ENCODE assay signal across 2 cellular contexts in genomic region chr14:100673807-100674154, GRCh38.
TF ChIP-seq lines count a peak whose summit lies in the region.

No MANE protein-coding gene starts in this region.

TF ChIP-seq in GM23338, 12 proteins besides CTCF, POLR2A, EP300 and RAD21 (continued from another document):
- TF ChIP-seq ZNF462 (CRISPR knock-in tag; IDR thresholded peaks at IDR 0.05) = no peak
- TF ChIP-seq JUNB (IDR thresholded peaks at IDR 0.05; ENCODE audit: unreplicated experiment) = no peak
- TF ChIP-seq ETS1 (IDR thresholded peaks at IDR 0.05) = no peak
- TF ChIP-seq REST (IDR thresholded peaks at IDR 0.05; ENCODE audit: unreplicated experiment) = no peak
- no peak for TF ChIP-seq EZH2phosphoT487 (IDR thresholded peaks at IDR 0.05; ENCODE audit: unreplicated experiment)
- no peak for TF ChIP-seq EZH2 (IDR thresholded peaks at IDR 0.05; ENCODE audit: low read depth, unreplicated experiment)

TF ChIP-seq in neural cell, 6 proteins besides CTCF, POLR2A, EP300 and RAD21 (continued from another document):
- no peak for TF ChIP-seq REST (IDR thresholded peaks at IDR 0.05; ENCODE audit: borderline replicate concordance)
